In genomic region chr17:63406689-63407330, GRCh38 we compare ENCODE assay signal across 8 cellular contexts. TPM values are rescaled to one million over a fixed set of nuclear protein-coding genes. Genes with fewer than 3 reads are reported as not detected.
DNase-seq lines count a peak whose midpoint lies in the region; TF ChIP-seq lines count a peak whose summit lies in the region.

No MANE protein-coding gene starts in this region.

- H3K27ac ChIP-seq in KMS-11 (no peak overlapping the region), OCI-LY7 (ENCODE audit: low read depth, low read length, poor library complexity, severe bottlenecking) (no peak overlapping the region), tibial artery (no peak overlapping the region)

- H2AFZ ChIP-seq in KMS-11 (ENCODE audit: low read depth) (no peak overlapping the region), OCI-LY7 (ENCODE audit: low read length) (no peak overlapping the region)

- in situ Hi-C loops in Caki2 (cut with HindIII; ENCODE audit: low pct_unique_long_range_greater_than_20kb, low sequenced_read_pairs), result no loop called here

- TF ChIP-seq CTCF in GM20000 (IDR thresholded peaks at IDR 0.05; ENCODE audit: extremely low read depth, missing control alignments) (peak; percentile 60), KMS-11 (conservative IDR thresholded peaks at IDR 0.05; ENCODE audit: low read depth, low read length) (peak; percentile 93), OCI-LY7 (conservative IDR thresholded peaks at IDR 0.05; ENCODE audit: low read length) (peak; percentile 96), fibroblast of pulmonary artery (IDR thresholded peaks at IDR 0.05; ENCODE audit: low read length, missing control alignments) (peak; percentile 88), tibial artery (IDR thresholded peaks at IDR 0.05) (peak; percentile 81 to 85)

- H3K36me3 ChIP-seq in KMS-11 (ENCODE audit: insufficient read depth) (no peaks in the 10 kb centered on the region), OCI-LY7 (ENCODE audit: insufficient read depth, low read length) (no peaks in the 10 kb centered on the region), tibial artery (peaks cover 0 to 11% (median 6%) of the 10 kb centered on the region in 3 donors)

- no peak overlapping the region for H3K9ac ChIP-seq in KMS-11

- intact Hi-C loops in OCI-LY7 (cut with micrococcal nuclease; ENCODE audit: unreplicated experiment) (loop anchor here (2.0 to 5.0 kb wide), 2 partner anchors 325 to 734 kb away; no protein-coding TSS in a partner anchor), tibial artery (cut with DNase I; ENCODE audit: low total_unique reads) (loop anchor here (2.0 to 5.0 kb wide), 2 partner anchors 325 to 702 kb away; no protein-coding TSS in a partner anchor)

- H4K20me1 ChIP-seq in KMS-11 (ENCODE audit: insufficient read depth) (no peaks in the 10 kb centered on the region), OCI-LY7 (ENCODE audit: insufficient read depth, low read length) (no peaks in the 10 kb centered on the region)

- H3K9me3 ChIP-seq in OCI-LY7 (ENCODE audit: low read length) (no peaks in the 10 kb centered on the region), tibial artery (no peaks in the 10 kb centered on the region)

- H3K4me1 ChIP-seq in KMS-11 (ENCODE audit: low read depth, poor library complexity, severe bottlenecking) (no peaks in the 10 kb centered on the region), OCI-LY7 (ENCODE audit: insufficient read depth, low read length, poor library complexity, severe bottlenecking) (no peaks in the 10 kb centered on the region), tibial artery (no peaks in the 10 kb centered on the region)

- H3K4me3 ChIP-seq in KMS-11 (IDR thresholded peaks at IDR 0.05; ENCODE audit: insufficient read depth, low read depth, low read length), result no peak overlapping the region
- H3K4me3 ChIP-seq in OCI-LY7 (ENCODE audit: low read depth, low read length, poor library complexity, severe bottlenecking), result no peak overlapping the region
- no peak overlapping the region for H3K4me3 ChIP-seq in fibroblast of pulmonary artery (replicated peaks; ENCODE audit: low read depth, low read length)
- H3K4me3 ChIP-seq in tibial artery, result no peak overlapping the region

- H3K4me2 ChIP-seq in KMS-11 (no peak overlapping the region), OCI-LY7 (ENCODE audit: low read length) (no peak overlapping the region)

- H3K79me2 ChIP-seq in KMS-11 (ENCODE audit: insufficient read depth, low read depth) (no peaks in the 10 kb centered on the region), OCI-LY7 (ENCODE audit: insufficient read depth, low read depth, low read length) (no peaks in the 10 kb centered on the region)

- no TSS peak for BruUV-seq in OCI-LY7 (replicated peaks; lab: Mats Ljungman, UMichigan)

- POLR2A ChIA-PET in OCI-LY7 (lab: Charles Lee), result interaction anchor here (0.5 to 0.6 kb wide), 2 partner anchors 38 to 193 kb away, joined by 3 read pairs; no protein-coding TSS in a partner anchor

- no peaks in the 10 kb centered on the region for H3K9me2 ChIP-seq in OCI-LY7 (ENCODE audit: insufficient read depth, low read length)

- H3K27me3 ChIP-seq in KMS-11 (ENCODE audit: insufficient read depth, low read depth), result no peaks in the 10 kb centered on the region
- H3K27me3 ChIP-seq in tibial artery, result no peaks in the 10 kb centered on the region

- CTCF ChIA-PET in OCI-LY7 (lab: Charles Lee; ENCODE audit: unreplicated experiment), result interaction anchor here (1.0 kb wide), 1 partner anchor 19 kb away, joined by 3 read pairs; no protein-coding TSS in a partner anchor

- peak; percentile 73 for DNase-seq in Caki2 (ENCODE audit: low read depth)
- DNase-seq in GM20000 (ENCODE audit: low spot score), result peak; percentile 65
- peak; percentile 88 for DNase-seq in OCI-LY7 (ENCODE audit: low spot score)
- DNase-seq in activated T-cell treated with anti-CD3 and anti-CD28 coated beads, Interleukin-2, amount 50 U/mL, for 48 hours, result peak; percentile 66 to 71
- DNase-seq in fibroblast of pulmonary artery (ENCODE audit: low read depth), result peak; percentile 95
- peak; percentile 78 for DNase-seq in non-pigmented ciliary epithelial cell (ENCODE audit: low read depth)
- DNase-seq in tibial artery, result peak in 1 of 2 donors; percentile 78

RNA-seq across cellular contexts. Expression of gene CYB561, which starts 39.3 kb away (rescaled TPM):
- 40.1 and 43.8 TPM in 2 replicates for total RNA-seq in Caki2 (2014; rRNA removed; shearing (Covaris generic); ENCODE audit: low replicate concordance)
- total RNA-seq in OCI-LY7 (2014; rRNA removed; shearing (Covaris generic)), result not detected in 2 replicates
- not detected in 2 replicates for total RNA-seq in OCI-LY7 (2022)

Comparison
In these comparisons a context has a peak if more than half of its experiments do, and no peak if none do; other contexts are left out.
1. RNA of gene CYB561, which starts 39.3 kb away (total RNA-seq): 40.1 to 43.8 TPM in Caki2; not detected in OCI-LY7; every median in the first group is over 10 times any median in the second.
2. Peak in every context shown above with its lines, with median percentiles within 50 percentile points of each other: CTCF ChIP-seq.